ENCODE assay signal across 14 cellular contexts in genomic region chr9:126165755-126166154, GRCh38.
"Had no signal": no experiment of that assay in that cellular context is flagged by ENCODE, and none has a peak within 500 bp of the region (broad histone marks: within the 10 kb centered on the region; RNA-seq: fewer than 3 reads in every experiment).

No MANE protein-coding gene starts in this region.

- H3K4me1 Mint-ChIP-seq: activated CD4-positive, alpha-beta memory T cell treated with anti-CD3 and anti-CD28 coated beads, Interleukin-2, amount 10 ng/mL, durations not matched to agents 7 days and 5 days; activated naive CD4-positive, alpha-beta T cell treated with anti-CD3 and anti-CD28 coated beads, Interleukin-2, amount 50 U/mL, for 24 hours; nephron had no signal

- H3K27ac Mint-ChIP-seq: activated CD4-positive, alpha-beta memory T cell treated with anti-CD3 and anti-CD28 coated beads, Interleukin-2, amount 10 ng/mL, durations not matched to agents 7 days and 5 days; activated naive CD4-positive, alpha-beta T cell treated with anti-CD3 and anti-CD28 coated beads, Interleukin-2, amount 50 U/mL, for 24 hours; dendritic cell treated with granulocyte-macrophage colony-stimulating factor and Interleukin-4, amounts not matched to agents 40 ng/mL and 50 ng/mL, for 4 days; nephron; T-helper 2 cell treated with Interferon-gamma antibody and Interleukin-4, amounts not matched to agents 5 μg/mL and 100 μg/mL, for 36 hours; WTC11 had no signal

- H3K36me3 Mint-ChIP-seq: activated naive CD4-positive, alpha-beta T cell treated with anti-CD3 and anti-CD28 coated beads, Interleukin-2, amount 50 U/mL, for 24 hours; WTC11 had no signal

- H3K4me3 Mint-ChIP-seq: activated CD4-positive, alpha-beta memory T cell treated with anti-CD3 and anti-CD28 coated beads, Interleukin-2, amount 10 ng/mL, durations not matched to agents 7 days and 5 days; activated naive CD4-positive, alpha-beta T cell treated with anti-CD3 and anti-CD28 coated beads, Interleukin-2, amount 50 U/mL, for 24 hours; dendritic cell treated with granulocyte-macrophage colony-stimulating factor and Interleukin-4, amounts not matched to agents 40 ng/mL and 50 ng/mL, for 4 days; nephron; T-helper 2 cell treated with Interferon-gamma antibody and Interleukin-4, amounts not matched to agents 5 μg/mL and 100 μg/mL, for 36 hours; WTC11 had no signal

- DNase-seq: activated CD4-positive, alpha-beta T cell treated with anti-CD3 and anti-CD28 coated beads for 4 hours; activated gamma-delta T cell; effector memory CD4-positive, alpha-beta T cell; esophagus squamous epithelium; midbrain; stimulated activated CD4-positive, alpha-beta T cell treated with anti-CD3 and anti-CD28 coated beads, Interleukin-2, amount 100 ng/mL, for 24 hours; stimulated activated naive CD4-positive, alpha-beta T cell treated with Interleukin-2 at 50 U/mL for 16 hours; substantia nigra had no signal

- ATAC-seq: WTC11 had no signal

- H3K9me3 Mint-ChIP-seq: activated CD4-positive, alpha-beta memory T cell treated with anti-CD3 and anti-CD28 coated beads, Interleukin-2, amount 10 ng/mL, durations not matched to agents 7 days and 5 days; activated naive CD4-positive, alpha-beta T cell treated with anti-CD3 and anti-CD28 coated beads, Interleukin-2, amount 50 U/mL, for 24 hours; dendritic cell treated with granulocyte-macrophage colony-stimulating factor and Interleukin-4, amounts not matched to agents 40 ng/mL and 50 ng/mL, for 4 days; nephron; T-helper 2 cell treated with Interferon-gamma antibody and Interleukin-4, amounts not matched to agents 5 μg/mL and 100 μg/mL, for 36 hours had no signal
